In genomic region chr2:219628235-219628985, GRCh38 we compare ENCODE assay signal across 1 cellular context.
TF ChIP-seq lines count a peak whose summit lies in the region.

No MANE protein-coding gene starts in this region.

TF ChIP-seq in H1, 55 proteins besides CTCF, POLR2A, EP300 and RAD21:
- TF ChIP-seq SP1 (IDR thresholded peaks at IDR 0.05; ENCODE audit: low read depth, low read length), result no peak
- TF ChIP-seq CHD2 (IDR thresholded peaks at IDR 0.05; ENCODE audit: low read length), result no peak
- TF ChIP-seq TAF1 (IDR thresholded peaks at IDR 0.05; ENCODE audit: low read depth, low read length), result no peak
- TF ChIP-seq MAFK (IDR thresholded peaks at IDR 0.05; ENCODE audit: low read depth, low read length), result no peak
- no peak for TF ChIP-seq HDAC2 (IDR thresholded peaks at IDR 0.05; ENCODE audit: borderline replicate concordance in 1 of 2, low read depth in 2 of 2, low read length in 2 of 2)
- TF ChIP-seq CBX5 (IDR thresholded peaks at IDR 0.05; ENCODE audit: low read depth, low read length), result no peak
- no peak for TF ChIP-seq JUND (IDR thresholded peaks at IDR 0.05; ENCODE audit: low read length)
- TF ChIP-seq RXRA (IDR thresholded peaks at IDR 0.05; ENCODE audit: insufficient read depth, low read depth, low read length), result no peak
TF ChIP-seq in H1: peak in this region for 0.
